In the genomic region with DNA sequence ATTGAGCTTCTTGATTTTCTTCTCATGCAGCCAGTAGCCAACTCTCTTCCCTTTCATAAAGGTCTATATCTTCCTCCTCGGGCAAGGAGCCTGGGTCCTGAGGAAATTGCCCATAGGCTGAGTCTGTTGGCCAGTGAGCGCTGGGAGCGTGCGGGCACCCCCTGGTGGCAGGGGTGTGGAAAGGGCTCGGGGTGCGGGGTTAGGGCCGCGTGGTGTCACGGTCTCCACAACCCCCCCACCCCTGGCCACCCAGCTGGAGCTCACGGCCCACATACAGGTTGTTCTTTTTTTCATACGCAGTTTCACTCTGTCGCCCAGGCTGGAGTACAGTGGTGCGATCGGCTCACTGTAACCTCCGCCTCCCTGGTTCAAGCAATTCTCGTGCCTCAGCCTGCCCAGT, we compare ENCODE assay signal across 16 cellular contexts. TPM values are rescaled to one million over a fixed set of nuclear protein-coding genes. Genes with fewer than 3 reads are reported as not detected.
DNase-seq lines count a peak whose midpoint lies in the region; ATAC-seq and TF ChIP-seq lines count a peak whose summit lies in the region.
"Had no signal": no experiment of that assay in that cellular context is flagged by ENCODE, and none has a peak within 500 bp of the region (broad histone marks: within the 10 kb centered on the region; RNA-seq: fewer than 3 reads in every experiment).

No MANE protein-coding gene starts in this region.

- no peak overlapping the region for H3K27ac ChIP-seq in coronary artery
- H3K27ac ChIP-seq: SK-N-MC had no signal

- H3K4me3 ChIP-seq in GM12875 (ENCODE audit: low read depth, low read length) (no peak overlapping the region), NB4 (ENCODE audit: low read depth, low read length) (no peak overlapping the region), epithelial cell of proximal tubule (ENCODE audit: low read depth, low read length) (no peak overlapping the region), retinal pigment epithelial cell (ENCODE audit: low read length) (no peak overlapping the region), coronary artery (no peak overlapping the region)
- H3K4me3 ChIP-seq: SK-N-MC had no signal

- TF ChIP-seq POLR2A in NB4 (IDR thresholded peaks at IDR 0.05; ENCODE audit: extremely low read depth, insufficient read length) = no peak

- DNase-seq in NB4 (ENCODE audit: low read depth) = peak; percentile 17
- DNase-seq in epithelial cell of proximal tubule (ENCODE audit: low read depth) = no peak
- no peak for DNase-seq in retinal pigment epithelial cell (ENCODE audit: low read depth)
- no peak for DNase-seq in coronary artery (ENCODE audit: low spot score)
- DNase-seq: ACHN; CD4-positive, alpha-beta T cell; DND-41; GF-D8; NCI-H146; NCI-H226; NCI-H526 treated with DMSO at 0.1 percent for 48 hours; NK-92 treated with Interleukin-12 subunit alpha and Interleukin-12 subunit beta, amount 100 ng/mL, for 24 hours had no signal

- ATAC-seq in HG02852 (IDR thresholded peaks at IDR 0.05; ENCODE audit: unreplicated experiment) = no peak
- ATAC-seq in HG02759 (IDR thresholded peaks at IDR 0.05; ENCODE audit: unreplicated experiment) = no peak

- 0 out of 2 replicates have a peak, but pooled peaks have one; percentile 7 for TF ChIP-seq CTCF in GM12875 (IDR thresholded peaks at IDR 0.05; ENCODE audit: borderline replicate concordance, insufficient read depth, low read depth, low read length)
- no peak for TF ChIP-seq CTCF in NB4 (IDR thresholded peaks at IDR 0.05; ENCODE audit: low read depth, low read length)
- peak; percentile 7 for TF ChIP-seq CTCF in epithelial cell of proximal tubule (conservative IDR thresholded peaks at IDR 0.05; ENCODE audit: low read depth, low read length)
- TF ChIP-seq CTCF in retinal pigment epithelial cell (conservative IDR thresholded peaks at IDR 0.05; ENCODE audit: low read depth, low read length) = peak; percentile 6
- no peak for TF ChIP-seq CTCF in coronary artery (IDR thresholded peaks at IDR 0.05)

RNA-seq across cellular contexts. Expression of gene RBM10, which starts 13.1 kb away (rescaled TPM):
- total RNA-seq in epithelial cell of proximal tubule = 41.2 and 57.0 TPM in 2 replicates

RNA-seq across cellular contexts. Expression of gene NDUFB11, which starts 13.6 kb away (rescaled TPM):
- 83.4 and 90.5 TPM in 2 replicates for total RNA-seq in epithelial cell of proximal tubule

RNA-seq across cellular contexts. Expression of gene UBA1, which starts 35.5 kb away (rescaled TPM):
- total RNA-seq in epithelial cell of proximal tubule = 161 and 183 TPM in 2 replicates

Comparison
In these comparisons a context has a peak if more than half of its experiments do, and no peak if none do; other contexts are left out.
1. CTCF ChIP-seq: peak in GM12875 (single experiment), epithelial cell of proximal tubule (single experiment) and retinal pigment epithelial cell (single experiment); none in NB4 (single experiment) and coronary artery (single experiment).